In the genomic region with DNA sequence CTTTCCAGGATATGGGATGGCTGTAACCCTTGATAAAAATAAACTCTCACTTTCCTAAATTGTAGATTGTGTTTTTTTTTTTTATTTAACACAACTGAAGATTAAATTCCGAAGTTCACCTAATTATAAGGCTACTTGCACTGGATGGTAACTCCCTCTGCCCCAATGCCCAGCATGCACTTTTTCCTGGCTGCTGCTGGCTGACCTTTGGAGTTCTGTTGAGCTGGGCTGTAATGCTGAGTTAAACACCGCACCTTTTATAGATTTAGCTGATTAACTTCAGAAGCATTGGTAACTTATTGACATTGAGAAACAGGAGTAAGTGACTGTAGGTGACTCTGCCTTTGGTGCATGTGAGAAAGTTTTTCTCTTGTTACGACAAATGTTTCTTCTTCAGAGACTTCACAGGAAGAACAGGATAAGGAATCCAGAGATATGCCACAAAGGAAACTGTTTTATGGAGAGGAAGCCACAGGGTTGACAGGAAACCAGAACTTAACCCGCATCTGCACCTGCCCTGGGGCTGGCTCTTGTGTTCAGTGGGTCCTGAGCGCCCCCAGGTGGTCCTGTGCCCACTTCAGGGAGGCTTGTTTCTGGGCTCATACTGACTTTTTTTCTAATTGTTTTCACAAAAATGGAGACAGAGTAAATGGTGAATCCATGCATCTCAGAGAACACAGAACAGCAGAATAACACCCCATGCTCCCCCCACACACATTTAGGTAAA, we compare ENCODE assay signal across 8 cellular contexts.
DNase-seq lines count a peak whose midpoint lies in the region; ATAC-seq and TF ChIP-seq lines count a peak whose summit lies in the region.
"Not testable (repeated sequence)": the region's sequence is repeated elsewhere in the genome, so short reads cannot be mapped to it uniquely, and the experiment has no call there.

No MANE protein-coding gene starts in this region.

- peak overlapping the region; percentile 89 for H3K27ac ChIP-seq in BLaER1
- not testable (repeated sequence) for H3K27ac ChIP-seq in WERI-Rb-1

- peak overlapping the region; percentile 74 for H3K4me2 ChIP-seq in BLaER1

- H3K27ac Mint-ChIP-seq in activated naive CD8-positive, alpha-beta T cell: peak overlapping the region; percentile 54
- not testable (repeated sequence) for H3K27ac Mint-ChIP-seq in memory B cell

- H3K4me3 ChIP-seq in BLaER1: peak overlapping the region; percentile 41; the same call in 1 of the 2 replicates
- H3K4me3 ChIP-seq in GM12875 (ENCODE audit: low read depth, low read length); WERI-Rb-1 (ENCODE audit: low read depth, low read length): not testable (repeated sequence)

- H3K4me3 Mint-ChIP-seq in activated naive CD8-positive, alpha-beta T cell: peak overlapping the region; percentile 27
- H3K4me3 Mint-ChIP-seq in memory B cell: not testable (repeated sequence)

- H4K20me1 ChIP-seq in BLaER1: not testable (repeated sequence)

- not testable (repeated sequence) for H3K27me3 ChIP-seq in BLaER1
- peaks cover 12% of the 10 kb centered on the region for H3K27me3 ChIP-seq in WERI-Rb-1 (ENCODE audit: insufficient read depth, low read depth, severe bottlenecking)

- H3K27me3 Mint-ChIP-seq in activated naive CD8-positive, alpha-beta T cell; memory B cell: not testable (repeated sequence)

- peak overlapping the region; percentile 71 for H3K9ac ChIP-seq in BLaER1

- not testable (repeated sequence) for H3K9me3 Mint-ChIP-seq in activated naive CD8-positive, alpha-beta T cell (ENCODE audit: low read depth); memory B cell

- DNase-seq in NOMO-1 treated with DMSO at 0.1 percent for 48 hours (lab: John Stamatoyannopoulos, UW; ENCODE audit: unreplicated experiment) (peak; percentile 25), activated T-cell treated with anti-CD3 and anti-CD28 coated beads for 1 hour (ENCODE audit: low read depth) (peak; percentile 48)
- not testable (repeated sequence) for DNase-seq in WERI-Rb-1; memory B cell (ENCODE audit: low spot score in 2 of 2)
- DNase-seq in stimulated activated CD4-positive, alpha-beta T cell treated with anti-CD3 and anti-CD28 coated beads, TNF-alpha, amount 100 ng/mL, for 24 hours (ENCODE audit: low read depth in 3 of 3): peak in 2 of 3 experiments; percentile 12 to 44

- TF ChIP-seq CTCF in GM12875 (IDR thresholded peaks at IDR 0.05; ENCODE audit: borderline replicate concordance, insufficient read depth, low read depth, low read length) (peak; percentile 34), WERI-Rb-1 (IDR thresholded peaks at IDR 0.05; ENCODE audit: low read depth, low read length) (peak; percentile 23; the same call in 1 of the 2 replicates)

- not testable (repeated sequence) for H3K36me3 Mint-ChIP-seq in activated naive CD8-positive, alpha-beta T cell; memory B cell

- ATAC-seq in memory B cell (ENCODE audit: low read depth): peak; percentile 54

- H3K4me1 Mint-ChIP-seq in activated naive CD8-positive, alpha-beta T cell (ENCODE audit: low read depth): peaks cover 36% of the 10 kb centered on the region
- peaks cover 12% of the 10 kb centered on the region for H3K4me1 Mint-ChIP-seq in memory B cell

- peaks cover 40% of the 10 kb centered on the region for H3K4me1 ChIP-seq in BLaER1

- not testable (repeated sequence) for H3K9me3 ChIP-seq in BLaER1; WERI-Rb-1 (ENCODE audit: severe bottlenecking)

- H3K36me3 ChIP-seq in BLaER1, WERI-Rb-1: not testable (repeated sequence)
